10 cellular contexts compared by ENCODE assay signal in the genomic region with DNA sequence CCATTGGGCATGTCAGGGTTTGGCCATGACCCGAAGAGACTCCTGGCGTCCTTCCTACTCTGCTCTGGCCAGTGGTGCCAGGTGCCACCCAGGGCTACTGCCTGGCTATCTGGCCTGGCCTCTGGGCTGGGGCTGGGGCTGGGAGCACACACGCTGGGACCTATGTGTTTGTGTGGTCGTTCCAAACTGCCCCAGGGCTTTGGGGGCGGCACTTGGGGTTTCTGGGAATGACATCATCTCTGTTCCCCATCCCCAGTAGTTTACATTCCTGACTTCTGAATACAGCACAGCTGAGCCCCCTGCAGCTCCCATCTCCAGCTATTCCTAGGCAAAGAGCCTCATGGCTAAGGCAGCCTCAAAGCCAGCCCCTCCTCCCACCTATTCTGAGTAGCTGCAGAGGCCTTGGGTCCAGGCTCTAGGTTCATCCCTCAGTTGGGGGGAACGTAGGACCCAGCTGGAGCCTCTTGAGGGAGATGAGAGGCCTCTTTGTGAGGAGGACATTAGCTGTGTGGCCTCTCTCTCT. TPM values are rescaled to one million over a fixed set of nuclear protein-coding genes. Genes with fewer than 3 reads are reported as not detected.
DNase-seq lines count a peak whose midpoint lies in the region; ATAC-seq and TF ChIP-seq lines count a peak whose summit lies in the region.
"Had no signal": no experiment of that assay in that cellular context is flagged by ENCODE, and none has a peak within 500 bp of the region (broad histone marks: within the 10 kb centered on the region; RNA-seq: fewer than 3 reads in every experiment).

No MANE protein-coding gene starts in this region.

- peak; percentile 80 for DNase-seq in H7
- no peak for DNase-seq in immature natural killer cell
- DNase-seq in smooth muscle cell of the brain vasculature (ENCODE audit: low read depth, low spot score), result peak; percentile 92
- no peak for DNase-seq in activated CD4-positive, CD25-positive, alpha-beta regulatory T cell treated with anti-CD3 and anti-CD28 coated beads, Interleukin-2, amount 50 U/mL, for 72 hours
- DNase-seq in NCI-H1436 (lab: John Stamatoyannopoulos, UW), result no peak
- no peak for DNase-seq in middle frontal gyrus (ENCODE audit: extremely low spot score, low spot score)

- no peak for ATAC-seq in HG03108 (IDR thresholded peaks at IDR 0.05; ENCODE audit: unreplicated experiment)

- peaks cover 6% of the 10 kb centered on the region for H3K27me3 Mint-ChIP-seq in brain
- peaks cover 0 to 3% (median 2%) of the 10 kb centered on the region in 3 donors for H3K27me3 Mint-ChIP-seq in immature natural killer cell (ENCODE audit: low read depth in 3 of 3)

- H3K36me3 Mint-ChIP-seq in brain (no peaks in the 10 kb centered on the region), immature natural killer cell (peaks cover 0 to 13% (median 3%) of the 10 kb centered on the region in 3 donors)

- H3K27me3 ChIP-seq in H7 (ENCODE audit: control insufficient read depth, insufficient read depth, low read length), result no peaks in the 10 kb centered on the region
- H3K27me3 ChIP-seq: hepatocyte had no signal

- TF ChIP-seq CTCF in brain (conservative IDR thresholded peaks at IDR 0.05), result no peak

- H3K4me3 ChIP-seq in H7 (ENCODE audit: insufficient read depth, low read depth, low read length), result no peak overlapping the region
- H3K4me3 ChIP-seq: hepatocyte, SK-N-MC had no signal

- H3K27ac Mint-ChIP-seq in brain (peak overlapping the region in 4 of 5 experiments; percentile 6 to 87 (median 48)), immature natural killer cell (peak overlapping the region in 4 of 6 donors; percentile 20 to 71 (median 66))

- H3K36me3 ChIP-seq in H7 (replicated peaks; ENCODE audit: control insufficient read depth, insufficient read depth, low read length), result peaks cover 19% of the 10 kb centered on the region

- no peak overlapping the region for H3K4me3 Mint-ChIP-seq in brain
- no peak overlapping the region for H3K4me3 Mint-ChIP-seq in immature natural killer cell

- no peaks in the 10 kb centered on the region for H3K9me3 Mint-ChIP-seq in brain
- H3K9me3 Mint-ChIP-seq in immature natural killer cell, result peaks cover 0 to 2% (median 0%) of the 10 kb centered on the region in 6 donors

- peaks cover 35% of the 10 kb centered on the region for H3K4me1 Mint-ChIP-seq in brain
- peaks cover 22 to 34% of the 10 kb centered on the region in 2 donors for H3K4me1 Mint-ChIP-seq in immature natural killer cell

RNA-seq across cellular contexts. Expression of a gene that starts 24.3 kb away (rescaled TPM):
- total RNA-seq in H7 (2014; rRNA removed; shearing (Covaris generic)), result 14.5 and 17.0 TPM in 2 replicates
- polyA plus RNA-seq in brain (ENCODE audit: insufficient read depth, low read depth, low replicate concordance) (11.3 TPM), immature natural killer cell (100 to 1,000 TPM in 1 of 3 donors, 10 to 100 TPM in 2; 37.1 to 104 (median 49.3) TPM)

RNA-seq across cellular contexts. Expression of a gene that starts 40.6 kb away (rescaled TPM):
- total RNA-seq in H7 (2014; rRNA removed; shearing (Covaris generic)), result 100 and 124 TPM in 2 replicates
- polyA plus RNA-seq in brain (ENCODE audit: insufficient read depth, low read depth, low replicate concordance) (3.4 TPM), immature natural killer cell (1 to 10 TPM; 1.1 to 2.5 (median 2.1) TPM)

RNA-seq across cellular contexts. Expression of a gene that starts 45.6 kb away (rescaled TPM):
- 4.8 and 4.9 TPM in 2 replicates for total RNA-seq in H7 (2014; rRNA removed; shearing (Covaris generic))
- 3.8 TPM for polyA plus RNA-seq in brain (ENCODE audit: insufficient read depth, low read depth, low replicate concordance)
- 1 to 10 TPM; 1.5 to 3.1 (median 2.3) TPM for polyA plus RNA-seq in immature natural killer cell

Comparison
In these comparisons a context has a peak if more than half of its experiments do, and no peak if none do; other contexts are left out.
1. DNase-seq: peak in H7 (single experiment) and smooth muscle cell of the brain vasculature (single experiment); none in immature natural killer cell (0 of 3), activated CD4-positive, CD25-positive, alpha-beta regulatory T cell treated with anti-CD3 and anti-CD28 coated beads, Interleukin-2, amount 50 U/mL, for 72 hours (single experiment), NCI-H1436 (single experiment) and middle frontal gyrus (single experiment).